Comparison of ENCODE assay signal across 25 cellular contexts in the genomic region with DNA sequence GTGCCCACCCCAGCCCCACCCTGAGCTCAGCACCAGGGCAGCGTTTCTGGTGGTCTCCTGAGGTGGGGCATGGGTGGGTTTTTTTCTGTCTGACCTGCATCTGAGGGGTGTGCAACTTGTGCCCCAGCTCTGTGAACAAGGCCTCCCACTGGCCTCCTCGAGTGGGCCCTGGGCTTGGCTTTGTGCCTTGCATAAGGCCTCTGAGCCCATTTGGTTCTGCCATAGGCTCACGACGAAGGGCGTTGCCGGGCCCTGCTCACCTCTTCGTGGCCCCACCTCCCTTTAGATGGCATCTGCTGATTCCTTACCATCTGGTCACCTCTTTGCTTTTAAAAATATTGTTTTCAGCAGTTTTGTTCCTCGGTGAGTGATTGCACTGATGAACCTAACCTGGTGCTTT.
"Had no signal": no experiment of that assay in that cellular context is flagged by ENCODE, and none has a peak within 500 bp of the region (broad histone marks: within the 10 kb centered on the region; RNA-seq: fewer than 3 reads in every experiment).

No MANE protein-coding gene starts in this region.

- H3K9me3 ChIP-seq: esophagus muscularis mucosa, gastroesophageal sphincter, left lung, neutrophil, right lobe of liver, testis, tibial artery, uterus had no signal

- H3K9ac ChIP-seq: parathyroid adenoma had no signal

- ATAC-seq: foreskin keratinocyte; gastroesophageal sphincter; left cardiac atrium; left lung; naive thymus-derived CD8-positive, alpha-beta T cell; right lobe of liver; stimulated activated effector memory CD8-positive, alpha-beta T cell treated with anti-CD3 and anti-CD28 coated beads, Interleukin-12 subunit alpha, Interleukin-12 subunit beta, amount 100 ng/mL, for 72 hours had no signal

- H3K4me3 ChIP-seq: coronary artery, esophagus muscularis mucosa, gastroesophageal sphincter, heart left ventricle, hepatocyte, left lung, right lobe of liver, smooth muscle cell, testis, tibial artery, uterus had no signal

- DNase-seq: effector memory CD4-positive, alpha-beta T cell; foreskin keratinocyte; left cardiac atrium; left lung; mesenchymal stem cell; midbrain; naive thymus-derived CD8-positive, alpha-beta T cell; nephron progenitor cell; right lobe of liver; stimulated activated CD4-positive, alpha-beta T cell treated with anti-CD3 and anti-CD28 coated beads, Interleukin-12 subunit alpha, Interleukin-12 subunit beta, amount 100 ng/mL, for 4 hours; stimulated activated CD4-positive, alpha-beta T cell treated with anti-CD3 and anti-CD28 coated beads, Interleukin-1b, Interleukin-23, amount 100 ng/mL, for 48 hours; stimulated activated CD4-positive, alpha-beta T cell treated with anti-CD3 and anti-CD28 coated beads, Interleukin-4, amount 100 ng/mL, for 24 hours; stimulated activated naive CD4-positive, alpha-beta T cell treated with Interleukin-2 at 50 U/mL for 16 hours; testis; tibial artery; uterus had no signal

- H3K4me2 ChIP-seq: hepatocyte had no signal

- H3K27ac ChIP-seq: coronary artery, esophagus muscularis mucosa, foreskin keratinocyte, gastroesophageal sphincter, heart left ventricle, hepatocyte, left lung, neutrophil, parathyroid adenoma, right lobe of liver, testis, tibial artery, uterus had no signal

- H3K36me3 ChIP-seq: esophagus muscularis mucosa, gastroesophageal sphincter, heart left ventricle, left lung, neutrophil, right lobe of liver, tibial artery, uterus had no signal

- H3K4me1 ChIP-seq: esophagus muscularis mucosa, foreskin keratinocyte, gastroesophageal sphincter, left lung, parathyroid adenoma, right lobe of liver, testis, tibial artery, uterus had no signal

- H3K27me3 ChIP-seq: esophagus muscularis mucosa, foreskin keratinocyte, gastroesophageal sphincter, hepatocyte, left lung, neutrophil, right lobe of liver, testis, tibial artery, uterus had no signal

- H2AFZ ChIP-seq: hepatocyte, parathyroid adenoma had no signal
